Comparison of ENCODE assay signal across 8 cellular contexts in genomic region chr2:73736855-73737779, GRCh38. TPM values are rescaled to one million over a fixed set of nuclear protein-coding genes. Genes with fewer than 3 reads are reported as not detected.
DNase-seq lines count a peak whose midpoint lies in the region; ATAC-seq and TF ChIP-seq lines count a peak whose summit lies in the region.

Gene TPRKB (minus strand): TSS chr2:73737345. CDS start chr2:73734569, 2,776 bp downstream.

- H3K36me3 ChIP-seq in right lobe of liver, result peaks cover 0 to 14% (median 2%) of the 10 kb centered on the region in 4 donors

- peak within 1 kb of the TSS; percentile 52 to 95 (median 82) for H3K4me3 ChIP-seq in dorsolateral prefrontal cortex
- peak within 1 kb of the TSS; percentile 78 to 83 (median 79) for H3K4me3 ChIP-seq in right lobe of liver

- under 1% methylated on average over 36 of the region's 49 CpGs for WGBS in right lobe of liver (ENCODE audit: insufficient coverage, low coverage, low lambda C conversion rate, missing lambda C conversion rate)

- TF ChIP-seq CTCF in C4-2B (conservative IDR thresholded peaks at IDR 0.05) (no peak), dorsolateral prefrontal cortex (IDR thresholded peaks at IDR 0.05 in 54 of 56, conservative IDR thresholded peaks at IDR 0.05 in 2 of 56; ENCODE audit: low read depth in 1 of 56, partially characterized antibody in 56 of 56) (peak in 27 of 56 donors; percentile 5 to 51 (median 24)), right lobe of liver (IDR thresholded peaks at IDR 0.05) (no peak)

- no peaks in the 10 kb centered on the region for H3K9me3 ChIP-seq in right lobe of liver

- H3K4me1 ChIP-seq in right lobe of liver, result peaks cover 0 to 13% (median 4%) of the 10 kb centered on the region in 4 donors

- peak; percentile 75 for TF ChIP-seq POLR2A in right lobe of liver (IDR thresholded peaks at IDR 0.05)

- H3K27ac ChIP-seq in C4-2B (peak within 1 kb of the TSS; percentile 81), dorsolateral prefrontal cortex (peak within 1 kb of the TSS in 53 of 59 donors; percentile 5 to 86 (median 70)), right lobe of liver (peak within 1 kb of the TSS; percentile 60 to 84 (median 65))

- intact Hi-C loops in dorsolateral prefrontal cortex (cut with DNase I) (loop anchor here (5.0 to 10.0 kb wide), 2 partner anchors 410 to 718 kb away; partner anchors contain the start of genes BOLA3 (in 1 of the 2), INO80B (in 1 of the 2) and WBP1 (in 1 of the 2)), right lobe of liver (cut with DNase I) (no loop called here)

- H3K27me3 ChIP-seq in dorsolateral prefrontal cortex, result no peaks in the 10 kb centered on the region
- H3K27me3 ChIP-seq in right lobe of liver, result no peaks in the 10 kb centered on the region

- peak; percentile 96 for ATAC-seq in GM19395 (IDR thresholded peaks at IDR 0.05; ENCODE audit: unreplicated experiment)
- ATAC-seq in HG03565 (IDR thresholded peaks at IDR 0.05; ENCODE audit: unreplicated experiment), result peak; percentile 90
- ATAC-seq in right lobe of liver, result peak; percentile 100

- DNase-seq in NCI-H774 (lab: John Stamatoyannopoulos, UW), result peak; percentile 96
- peak; percentile 90 to 91 for DNase-seq in activated CD4-positive, alpha-beta T cell treated with anti-CD3 and anti-CD28 coated beads, Interleukin-2, amount 50 U/mL, for 4 hours
- DNase-seq in dorsolateral prefrontal cortex, result peak; percentile 88 to 97 (median 95)
- DNase-seq in right lobe of liver, result peak; percentile 96 to 98 (median 97)
- peak; percentile 88 to 94 for DNase-seq in stimulated activated CD4-positive, alpha-beta T cell treated with anti-CD3 and anti-CD28 coated beads, Interleukin-4, amount 100 ng/mL, for 4 hours

RNA-seq across cellular contexts. Expression of gene TPRKB, which starts in this region (rescaled TPM):
- total RNA-seq in dorsolateral prefrontal cortex (10 to 100 TPM; 12.6 to 29.0 (median 19.5) TPM), right lobe of liver (10 to 100 TPM in 5 of 6 experiments, 1 to 10 TPM in 1; 6.9 to 19.8 (median 11.5) TPM)

Comparison
In these comparisons a context has a peak if more than half of its experiments do, and no peak if none do; other contexts are left out.
1. Peak in every context shown above with its lines: DNase-seq, ATAC-seq, H3K4me3 ChIP-seq and H3K27ac ChIP-seq.
2. intact Hi-C loops: an anchor here in dorsolateral prefrontal cortex (5.0 to 10.0 kb wide); none called in right lobe of liver.